ENCODE assay signal across 8 cellular contexts in genomic region chr11:124762077-124762623, GRCh38. TPM values are rescaled to one million over a fixed set of nuclear protein-coding genes. Genes with fewer than 3 reads are reported as not detected.
DNase-seq lines count a peak whose midpoint lies in the region; ATAC-seq and TF ChIP-seq lines count a peak whose summit lies in the region.

A gene with protein sequence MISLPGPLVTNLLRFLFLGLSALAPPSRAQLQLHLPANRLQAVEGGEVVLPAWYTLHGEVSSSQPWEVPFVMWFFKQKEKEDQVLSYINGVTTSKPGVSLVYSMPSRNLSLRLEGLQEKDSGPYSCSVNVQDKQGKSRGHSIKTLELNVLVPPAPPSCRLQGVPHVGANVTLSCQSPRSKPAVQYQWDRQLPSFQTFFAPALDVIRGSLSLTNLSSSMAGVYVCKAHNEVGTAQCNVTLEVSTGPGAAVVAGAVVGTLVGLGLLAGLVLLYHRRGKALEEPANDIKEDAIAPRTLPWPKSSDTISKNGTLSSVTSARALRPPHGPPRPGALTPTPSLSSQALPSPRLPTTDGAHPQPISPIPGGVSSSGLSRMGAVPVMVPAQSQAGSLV (minus strand): TSS chr11:124762290. CDS start chr11:124762154, 136 bp downstream.

- H3K4me1 ChIP-seq in ascending aorta (peaks cover 3 to 21% of the 10 kb centered on the region in 2 donors), iPS-20b (ENCODE audit: insufficient read depth, low read length) (peaks cover 19% of the 10 kb centered on the region; the same call in 1 of the 2 replicates)

- H3K36me3 ChIP-seq in SK-N-MC (ENCODE audit: insufficient read depth, low read length): peaks cover 2% of the 10 kb centered on the region; the same call in 1 of the 2 replicates
- peaks cover 7 to 23% of the 10 kb centered on the region in 2 donors for H3K36me3 ChIP-seq in ascending aorta
- H3K36me3 ChIP-seq in iPS-20b (ENCODE audit: insufficient read depth, low read depth, low read length): peaks cover 23% of the 10 kb centered on the region

- TF ChIP-seq CTCF in ascending aorta (IDR thresholded peaks at IDR 0.05): no peak

- H3K9ac ChIP-seq in SK-N-MC (ENCODE audit: insufficient read length) (no peak within 1 kb of the TSS), iPS-20b (ENCODE audit: low read depth, low read length) (no peak within 1 kb of the TSS)

- H3K4me3 ChIP-seq in SK-N-MC: peak within 1 kb of the TSS; percentile 77
- peak within 1 kb of the TSS; percentile 62 to 67 for H3K4me3 ChIP-seq in ascending aorta
- H3K4me3 ChIP-seq in iPS-20b (ENCODE audit: low read length): peak within 1 kb of the TSS; percentile 69

- DNase-seq in NCI-H345 (lab: John Stamatoyannopoulos, UW): peak; percentile 42
- DNase-seq in NCI-H345 treated with DMSO at 0.1 percent for 48 hours (lab: John Stamatoyannopoulos, UW; ENCODE audit: unreplicated experiment): no peak
- DNase-seq in SK-N-MC (ENCODE audit: low read depth, low spot score): no peak
- no peak for DNase-seq in ascending aorta (ENCODE audit: low spot score in 2 of 2)
- DNase-seq in stimulated activated CD4-positive, alpha-beta T cell treated with anti-CD3 and anti-CD28 coated beads, Interleukin-15, amount 100 ng/mL, for 24 hours: peak; percentile 82
- no peak for DNase-seq in middle frontal gyrus (ENCODE audit: extremely low spot score, low spot score)

- H3K27ac ChIP-seq in SK-N-MC (no peak within 1 kb of the TSS), ascending aorta (peak within 1 kb of the TSS; percentile 85 to 89), iPS-20b (ENCODE audit: low read length) (no peak within 1 kb of the TSS)

- intact Hi-C loops in ascending aorta (cut with DNase I): loop anchor here (1.0 to 2.0 kb wide), 2 partner anchors 75 to 118 kb away; no protein-coding TSS in a partner anchor

- ATAC-seq in HG03045 (IDR thresholded peaks at IDR 0.05; ENCODE audit: unreplicated experiment): peak; percentile 68

- H3K27me3 ChIP-seq in ascending aorta (no peaks in the 10 kb centered on the region), iPS-20b (ENCODE audit: insufficient read depth, low read length) (peaks cover 64% of the 10 kb centered on the region)

- H3K9me3 ChIP-seq in SK-N-MC (ENCODE audit: low read depth, low read length) (no peaks in the 10 kb centered on the region), ascending aorta (no peaks in the 10 kb centered on the region), iPS-20b (ENCODE audit: insufficient read depth, low read depth, low read length) (no peaks in the 10 kb centered on the region)

RNA-seq across cellular contexts. Expression of the gene that starts here (rescaled TPM):
- 257 TPM for total RNA-seq in ascending aorta

Comparison
In these comparisons a context has a peak if more than half of its experiments do, and no peak if none do; other contexts are left out.
1. DNase-seq: peak in NCI-H345 (single experiment) and stimulated activated CD4-positive, alpha-beta T cell treated with anti-CD3 and anti-CD28 coated beads, Interleukin-15, amount 100 ng/mL, for 24 hours (single experiment); none in NCI-H345 treated with DMSO at 0.1 percent for 48 hours (single experiment), SK-N-MC (single experiment), ascending aorta (0 of 2) and middle frontal gyrus (single experiment).
2. H3K27ac ChIP-seq: peak in ascending aorta (2 of 2); none in SK-N-MC (single experiment) and iPS-20b (single experiment).
3. Peak in every context shown above with its lines, with median percentiles within 50 percentile points of each other: H3K4me3 ChIP-seq.